Comparison of ENCODE assay signal across 16 cellular contexts in the genomic region with DNA sequence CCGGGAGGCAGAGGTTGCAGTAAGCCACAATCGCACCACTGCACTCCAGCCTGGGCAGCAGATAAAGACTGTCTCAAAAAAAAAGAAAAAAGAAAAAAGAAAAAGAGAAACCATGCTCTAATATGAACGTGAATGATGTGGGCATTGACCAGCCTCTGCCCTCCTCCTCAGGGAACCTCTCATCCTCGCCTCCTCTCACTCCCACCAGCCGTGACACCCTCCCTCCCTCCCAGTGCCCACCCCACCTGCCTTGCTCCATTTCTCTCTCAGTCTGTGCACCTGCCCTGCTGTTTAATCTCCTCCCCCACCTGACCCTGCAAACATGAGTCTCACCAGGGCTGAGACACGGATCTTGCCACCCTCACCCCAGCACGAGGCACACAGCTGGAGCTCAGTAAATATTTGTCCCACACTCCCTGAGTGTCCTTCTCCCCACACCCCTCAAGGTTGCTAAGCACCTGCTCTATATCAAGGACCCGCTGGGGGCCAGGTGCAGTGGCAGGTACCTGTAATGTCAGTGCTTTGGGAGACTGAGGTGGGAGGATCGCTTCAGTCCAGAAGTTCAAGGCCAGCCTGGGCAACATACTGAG. TPM values are rescaled to one million over a fixed set of nuclear protein-coding genes. Genes with fewer than 3 reads are reported as not detected.
DNase-seq lines count a peak whose midpoint lies in the region; FAIRE-seq and TF ChIP-seq lines count a peak whose summit lies in the region.
"Had no signal": no experiment of that assay in that cellular context is flagged by ENCODE, and none has a peak within 500 bp of the region (broad histone marks: within the 10 kb centered on the region; RNA-seq: fewer than 3 reads in every experiment).

No MANE protein-coding gene starts in this region.

- peak; percentile 66 for DNase-seq in NCI-H1092 (lab: John Stamatoyannopoulos, UW)
- DNase-seq in NCI-H2196 (lab: John Stamatoyannopoulos, UW; ENCODE audit: unreplicated experiment), result peak; percentile 90
- no peak for DNase-seq in esophagus muscularis mucosa (ENCODE audit: extremely low spot score)
- DNase-seq in small intestine, result peak; percentile 56
- DNase-seq in RKO (ENCODE audit: low spot score), result no peak
- DNase-seq in NCI-H2227 treated with DMSO at 0.1 percent for 48 hours (lab: John Stamatoyannopoulos, UW), result no peak
- no peak for DNase-seq in activated T-helper 2 cell treated with anti-CD3 and anti-CD28 coated beads, Interferon-gamma antibody, Interleukin-2, Interleukin-4, amounts not matched to agents 10 μg/mL and 5 μg/mL and 100 μg/mL, durations not matched to agents 14 hours and 24 hours and 36 hours (ENCODE audit: low spot score)
- no peak for DNase-seq in activated CD4-positive, alpha-beta T cell treated with anti-CD3 and anti-CD28 coated beads for 1 hour
- DNase-seq: CD4-positive, CD25-positive, alpha-beta regulatory T cell; effector CD8-positive, alpha-beta T cell; foreskin keratinocyte; GF-D8; H7; naive thymus-derived CD4-positive, alpha-beta T cell had no signal

- H3K27me3 Mint-ChIP-seq in activated T-helper 2 cell treated with anti-CD3 and anti-CD28 coated beads, Interferon-gamma antibody, Interleukin-2, Interleukin-4, amounts not matched to agents 10 μg/mL and 5 μg/mL and 100 μg/mL, durations not matched to agents 14 hours and 24 hours and 36 hours (ENCODE audit: low read depth), result no peaks in the 10 kb centered on the region
- H3K27me3 Mint-ChIP-seq: CD4-positive, CD25-positive, alpha-beta regulatory T cell; naive thymus-derived CD4-positive, alpha-beta T cell had no signal

- no peak overlapping the region for H3K27ac Mint-ChIP-seq in activated T-helper 2 cell treated with anti-CD3 and anti-CD28 coated beads, Interferon-gamma antibody, Interleukin-2, Interleukin-4, amounts not matched to agents 10 μg/mL and 5 μg/mL and 100 μg/mL, durations not matched to agents 14 hours and 24 hours and 36 hours

- H3K9me3 Mint-ChIP-seq in activated T-helper 2 cell treated with anti-CD3 and anti-CD28 coated beads, Interferon-gamma antibody, Interleukin-2, Interleukin-4, amounts not matched to agents 10 μg/mL and 5 μg/mL and 100 μg/mL, durations not matched to agents 14 hours and 24 hours and 36 hours, result no peaks in the 10 kb centered on the region
- H3K9me3 Mint-ChIP-seq: CD4-positive, CD25-positive, alpha-beta regulatory T cell had no signal

- peaks cover 7% of the 10 kb centered on the region for H3K4me1 Mint-ChIP-seq in activated T-helper 2 cell treated with anti-CD3 and anti-CD28 coated beads, Interferon-gamma antibody, Interleukin-2, Interleukin-4, amounts not matched to agents 10 μg/mL and 5 μg/mL and 100 μg/mL, durations not matched to agents 14 hours and 24 hours and 36 hours (ENCODE audit: low read depth)

- no peaks in the 10 kb centered on the region for H3K9me3 ChIP-seq in esophagus muscularis mucosa
- no peaks in the 10 kb centered on the region for H3K9me3 ChIP-seq in small intestine (ENCODE audit: control insufficient read depth, low read depth)

- no peak overlapping the region for H3K4me3 Mint-ChIP-seq in activated T-helper 2 cell treated with anti-CD3 and anti-CD28 coated beads, Interferon-gamma antibody, Interleukin-2, Interleukin-4, amounts not matched to agents 10 μg/mL and 5 μg/mL and 100 μg/mL, durations not matched to agents 14 hours and 24 hours and 36 hours (ENCODE audit: low read depth)
- H3K4me3 Mint-ChIP-seq: CD4-positive, CD25-positive, alpha-beta regulatory T cell; naive thymus-derived CD4-positive, alpha-beta T cell had no signal

- no peak for TF ChIP-seq POLR2A in esophagus muscularis mucosa (IDR thresholded peaks at IDR 0.05; ENCODE audit: low read depth)

- H3K4me1 ChIP-seq in esophagus muscularis mucosa (peaks cover 0 to 26% (median 15%) of the 10 kb centered on the region in 4 donors), small intestine (ENCODE audit: control insufficient read depth in 2 of 2, insufficient read depth in 1 of 2, low read depth in 1 of 2, low read length in 1 of 2) (no peaks in the 10 kb centered on the region)
- H3K4me1 ChIP-seq: foreskin keratinocyte had no signal

- H3K36me3 ChIP-seq in esophagus muscularis mucosa, result no peaks in the 10 kb centered on the region
- no peaks in the 10 kb centered on the region for H3K36me3 ChIP-seq in small intestine (ENCODE audit: control insufficient read depth in 2 of 2, insufficient read depth in 2 of 2, low read length in 2 of 2)

- no peaks in the 10 kb centered on the region for H3K36me3 Mint-ChIP-seq in activated T-helper 2 cell treated with anti-CD3 and anti-CD28 coated beads, Interferon-gamma antibody, Interleukin-2, Interleukin-4, amounts not matched to agents 10 μg/mL and 5 μg/mL and 100 μg/mL, durations not matched to agents 14 hours and 24 hours and 36 hours (ENCODE audit: low read depth)
- H3K36me3 Mint-ChIP-seq: CD4-positive, CD25-positive, alpha-beta regulatory T cell; naive thymus-derived CD4-positive, alpha-beta T cell had no signal

- no peak for FAIRE-seq in small intestine (lab: Jason Lieb, UNC)
- FAIRE-seq: GM18507 had no signal

- no peak overlapping the region for H3K4me3 ChIP-seq in esophagus muscularis mucosa
- no peak overlapping the region for H3K4me3 ChIP-seq in small intestine (ENCODE audit: low read depth in 1 of 2, low read length in 2 of 2)

- 86% methylated on average over 7 of the region's 9 CpGs for WGBS in esophagus muscularis mucosa
- 18 to 62% (median 23%) methylated on average over 9 of the region's 9 CpGs for WGBS in small intestine, 3 donors

- TF ChIP-seq EP300 in esophagus muscularis mucosa (IDR thresholded peaks at IDR 0.05), result no peak

- intact Hi-C loops in esophagus muscularis mucosa (cut with DNase I), result no loop called here
- intact Hi-C loops in activated T-helper 2 cell treated with anti-CD3 and anti-CD28 coated beads, Interferon-gamma antibody, Interleukin-2, Interleukin-4, amounts not matched to agents 10 μg/mL and 5 μg/mL and 100 μg/mL, durations not matched to agents 14 hours and 24 hours and 36 hours (cut with micrococcal nuclease), result no loop called here

- H3K27me3 ChIP-seq in esophagus muscularis mucosa, result no peaks in the 10 kb centered on the region
- no peaks in the 10 kb centered on the region for H3K27me3 ChIP-seq in small intestine (ENCODE audit: control insufficient read depth in 2 of 2, insufficient read depth in 2 of 2, low read length in 2 of 2)
- H3K27me3 ChIP-seq: foreskin keratinocyte had no signal

- H3K27ac ChIP-seq in esophagus muscularis mucosa (replicated peaks in 1 of 4) (peak overlapping the region in 3 of 4 donors; percentile 57 to 73 (median 62)), small intestine (ENCODE audit: low read depth in 1 of 2, low read length in 1 of 2) (peak overlapping the region in 1 of 2 donors; percentile 33)
- H3K27ac ChIP-seq: foreskin keratinocyte had no signal

- TF ChIP-seq CTCF in esophagus muscularis mucosa (IDR thresholded peaks at IDR 0.05), result no peak

RNA-seq across cellular contexts. Expression of gene BCAT2, which starts 7.5 kb away (rescaled TPM):
- total RNA-seq in esophagus muscularis mucosa, result 10 to 100 TPM; 59.0 to 93.3 (median 63.9) TPM
- 10 to 100 TPM; 16.2 to 34.4 (median 25.9) TPM for polyA plus RNA-seq in small intestine
- total RNA-seq in activated T-helper 2 cell treated with anti-CD3 and anti-CD28 coated beads, Interferon-gamma antibody, Interleukin-2, Interleukin-4, amounts not matched to agents 10 μg/mL and 5 μg/mL and 100 μg/mL, durations not matched to agents 14 hours and 24 hours and 36 hours, result 87.9 and 88.9 TPM in 2 replicates

RNA-seq across cellular contexts. Expression of gene HSD17B14, which starts 18.0 kb away (rescaled TPM):
- 1 to 10 TPM; 7.1 to 8.9 (median 7.8) TPM for total RNA-seq in esophagus muscularis mucosa
- 10 to 100 TPM in 1 of 3 donors, 1 to 10 TPM in 1, not detected in 1; 4.4 to 11.6 TPM for polyA plus RNA-seq in small intestine
- 0.57 and 0.89 TPM in 2 replicates for total RNA-seq in activated T-helper 2 cell treated with anti-CD3 and anti-CD28 coated beads, Interferon-gamma antibody, Interleukin-2, Interleukin-4, amounts not matched to agents 10 μg/mL and 5 μg/mL and 100 μg/mL, durations not matched to agents 14 hours and 24 hours and 36 hours
- total RNA-seq: LHCN-M2 had no signal

RNA-seq across cellular contexts. Expression of gene PLEKHA4, which starts 50.1 kb away (rescaled TPM):
- 10 to 100 TPM; 11.4 to 27.4 (median 18.9) TPM for total RNA-seq in esophagus muscularis mucosa
- 10 to 100 TPM in 2 of 3 donors, 1 to 10 TPM in 1; 4.0 to 20.3 (median 17.3) TPM for polyA plus RNA-seq in small intestine
- total RNA-seq in activated T-helper 2 cell treated with anti-CD3 and anti-CD28 coated beads, Interferon-gamma antibody, Interleukin-2, Interleukin-4, amounts not matched to agents 10 μg/mL and 5 μg/mL and 100 μg/mL, durations not matched to agents 14 hours and 24 hours and 36 hours, result 1.6 and 2.2 TPM in 2 replicates

RNA-seq across cellular contexts. Expression of gene PPP1R15A, which starts 53.9 kb away (rescaled TPM):
- total RNA-seq in esophagus muscularis mucosa, result 10 to 100 TPM; 40.3 to 98.7 (median 64.4) TPM
- polyA plus RNA-seq in small intestine, result 10 to 100 TPM; 52.8 to 61.1 (median 60.1) TPM
- total RNA-seq in activated T-helper 2 cell treated with anti-CD3 and anti-CD28 coated beads, Interferon-gamma antibody, Interleukin-2, Interleukin-4, amounts not matched to agents 10 μg/mL and 5 μg/mL and 100 μg/mL, durations not matched to agents 14 hours and 24 hours and 36 hours, result 30.8 and 31.8 TPM in 2 replicates

Comparison
In these comparisons a context has a peak if more than half of its experiments do, and no peak if none do; other contexts are left out.
1. DNase-seq: peak in NCI-H1092 (single experiment), NCI-H2196 (single experiment) and small intestine (single experiment); none in esophagus muscularis mucosa (single experiment), RKO (single experiment), NCI-H2227 treated with DMSO at 0.1 percent for 48 hours (single experiment), activated T-helper 2 cell treated with anti-CD3 and anti-CD28 coated beads, Interferon-gamma antibody, Interleukin-2, Interleukin-4, amounts not matched to agents 10 μg/mL and 5 μg/mL and 100 μg/mL, durations not matched to agents 14 hours and 24 hours and 36 hours (single experiment) and activated CD4-positive, alpha-beta T cell treated with anti-CD3 and anti-CD28 coated beads for 1 hour (single experiment).